2 cellular contexts compared by ENCODE assay signal in genomic region chr22:21678842-21679241, GRCh38. TPM values are rescaled to one million over a fixed set of nuclear protein-coding genes. Genes with fewer than 3 reads are reported as not detected.
"Had no signal": no experiment of that assay in that cellular context is flagged by ENCODE, and none has a peak within 500 bp of the region (broad histone marks: within the 10 kb centered on the region; RNA-seq: fewer than 3 reads in every experiment).

No MANE protein-coding gene starts in this region.

RNA-seq across cellular contexts. Expression of gene CCDC116, which starts 46.3 kb away (rescaled TPM):
- total RNA-seq: H1 had no signal
- polyA plus RNA-seq: GM23338 had no signal
